Comparison of ENCODE assay signal across 8 cellular contexts in genomic region chr5:154756871-154757646, GRCh38. TPM values are rescaled to one million over a fixed set of nuclear protein-coding genes. Genes with fewer than 3 reads are reported as not detected.
A peak's percentile ranks its signal among the peaks of the same experiment; 100 is the strongest.
DNase-seq lines count a peak whose midpoint lies in the region; ATAC-seq, FAIRE-seq and TF ChIP-seq lines count a peak whose summit lies in the region.

No MANE protein-coding gene starts in this region.

- DNase-seq in AG20443 (ENCODE audit: low spot score), result peak; percentile 58
- peak; percentile 35 for DNase-seq in HT-29 (ENCODE audit: low spot score)
- peak; percentile 33 for DNase-seq in activated B cell treated with CpG ODN at 0.5 μM for 24 hours
- peak; percentile 17 for DNase-seq in bronchial epithelial cell (ENCODE audit: low read depth)
- DNase-seq in iris pigment epithelial cell (ENCODE audit: low read depth), result peak; percentile 47
- peak; percentile 52 for DNase-seq in stimulated activated CD4-positive, alpha-beta T cell treated with anti-CD3 and anti-CD28 coated beads, Interleukin-12 subunit alpha, Interleukin-12 subunit beta, amount 100 ng/mL, for 4 hours
- DNase-seq in RCC 7860 (ENCODE audit: low spot score), result no peak

- no peak for FAIRE-seq in bronchial epithelial cell (lab: Jason Lieb, UNC)
- no peak for FAIRE-seq in RCC 7860 (lab: Jason Lieb, UNC)

- intact Hi-C loops in activated B cell treated with CpG ODN at 0.5 μM for 24 hours (cut with micrococcal nuclease), result loop anchor here (5.0 kb wide), 1 partner anchor 35 kb away; no protein-coding TSS in a partner anchor

- H3K9me3 Mint-ChIP-seq in activated B cell treated with CpG ODN at 0.5 μM for 24 hours, result no peaks in the 10 kb centered on the region

- peaks cover 2% of the 10 kb centered on the region for H3K36me3 ChIP-seq in bronchial epithelial cell (ENCODE audit: control insufficient read depth, insufficient read depth, low read length)

- H3K4me1 Mint-ChIP-seq in activated B cell treated with CpG ODN at 0.5 μM for 24 hours, result peaks cover 68% of the 10 kb centered on the region

- no peak for TF ChIP-seq CTCF in activated B cell treated with CpG ODN at 0.5 μM for 24 hours (IDR thresholded peaks at IDR 0.05)
- TF ChIP-seq CTCF in bronchial epithelial cell (IDR thresholded peaks at IDR 0.05; ENCODE audit: insufficient read depth, low read length, severe bottlenecking), result no peak

- H3K36me3 Mint-ChIP-seq in activated B cell treated with CpG ODN at 0.5 μM for 24 hours (ENCODE audit: low read depth), result peaks cover 10% of the 10 kb centered on the region

- H3K27me3 ChIP-seq in bronchial epithelial cell (ENCODE audit: control insufficient read depth, insufficient read depth, low read length), result no peaks in the 10 kb centered on the region

- POLR2A ChIA-PET in activated B cell treated with CpG ODN at 0.5 μM for 24 hours (lab: Charles Lee), result interaction anchor here (0.9 to 1.5 kb wide), 2 partner anchors 10 to 101 kb away, joined by 3 to 10 read pairs; partner anchors contain the start of gene CNOT8

- H3K27me3 Mint-ChIP-seq in activated B cell treated with CpG ODN at 0.5 μM for 24 hours, result no peaks in the 10 kb centered on the region

- CTCF ChIA-PET in activated B cell treated with CpG ODN at 0.5 μM for 24 hours (lab: Charles Lee), result no interaction called here

- ATAC-seq in activated B cell treated with CpG ODN at 0.5 μM for 24 hours (ENCODE audit: low read depth) (no peak), HG03045 (IDR thresholded peaks at IDR 0.05; ENCODE audit: unreplicated experiment) (no peak)

- H3K4me3 ChIP-seq in bronchial epithelial cell (ENCODE audit: low read depth, low read length), result peak overlapping the region; percentile 71

- H3K4me3 Mint-ChIP-seq in activated B cell treated with CpG ODN at 0.5 μM for 24 hours, result peak overlapping the region; percentile 97

- peak overlapping the region; percentile 96 for H3K27ac Mint-ChIP-seq in activated B cell treated with CpG ODN at 0.5 μM for 24 hours

RNA-seq across cellular contexts. Expression of gene LARP1, which starts 1.9 kb away (rescaled TPM):
- total RNA-seq in HT-29 (2014; rRNA removed; shearing (Covaris generic)), result 117 and 123 TPM in 2 replicates
- total RNA-seq in activated B cell treated with CpG ODN at 0.5 μM for 24 hours (205 and 231 TPM in 2 replicates), bronchial epithelial cell (42.6 and 44.7 TPM in 2 replicates)
